In genomic region chr11:123490527-123490926, GRCh38 we compare ENCODE assay signal across 11 cellular contexts.
"Had no signal": no experiment of that assay in that cellular context is flagged by ENCODE, and none has a peak within 500 bp of the region (broad histone marks: within the 10 kb centered on the region; RNA-seq: fewer than 3 reads in every experiment).

No MANE protein-coding gene starts in this region.

- H3K27ac ChIP-seq: cardiac muscle cell, colonic mucosa, sigmoid colon, VCaP had no signal

- H3K4me1 ChIP-seq: colonic mucosa, sigmoid colon had no signal

- H3K36me3 ChIP-seq: cardiac muscle cell, colonic mucosa, sigmoid colon, tibial nerve had no signal

- DNase-seq: activated CD4-positive, alpha-beta T cell treated with anti-CD3 and anti-CD28 coated beads for 4 hours; activated CD8-positive, alpha-beta memory T cell treated with anti-CD3 and anti-CD28 coated beads for 24 hours; activated naive CD4-positive, alpha-beta T cell treated with Interleukin-2 at 50 U/mL for 16 hours; colonic mucosa; sigmoid colon; stimulated activated CD4-positive, alpha-beta T cell treated with anti-CD3 and anti-CD28 coated beads, Interleukin-2, amount 100 ng/mL, for 24 hours; stimulated activated naive B cell treated with anti-CD40 and anti-IgM and Interleukin-4, amounts not matched to agents 10 μg/mL and 1 μg/mL and 100 μg/mL, for 72 hours; T1000 had no signal

- H3K9me3 ChIP-seq: colonic mucosa, sigmoid colon, tibial nerve had no signal

- H3K4me3 ChIP-seq: cardiac muscle cell, colonic mucosa, sigmoid colon had no signal

- ATAC-seq: stimulated activated naive B cell treated with anti-CD40 and anti-IgM and Interleukin-4, amounts not matched to agents 10 μg/mL and 1 μg/mL and 100 μg/mL, for 72 hours had no signal

- H3K27me3 ChIP-seq: cardiac muscle cell, colonic mucosa, sigmoid colon, tibial nerve had no signal
